9 cellular contexts compared by ENCODE assay signal in genomic region chr16:69848635-69849545, GRCh38.
DNase-seq lines count a peak whose midpoint lies in the region; ATAC-seq and TF ChIP-seq lines count a peak whose summit lies in the region.
"Had no signal": no experiment of that assay in that cellular context is flagged by ENCODE, and none has a peak within 500 bp of the region (broad histone marks: within the 10 kb centered on the region; RNA-seq: fewer than 3 reads in every experiment).

No MANE protein-coding gene starts in this region.

- ATAC-seq in GM18873 (IDR thresholded peaks at IDR 0.05; ENCODE audit: low FRiP score, unreplicated experiment), result no peak

- peak overlapping the region; percentile 1 for H3K4me3 ChIP-seq in skeletal muscle cell (ENCODE audit: low read depth, low read length)

- no peak overlapping the region for H3K4me3 Mint-ChIP-seq in MCF 10A (ENCODE audit: unreplicated experiment)

- TF ChIP-seq CTCF in MCF 10A (IDR thresholded peaks at IDR 0.05; ENCODE audit: unreplicated experiment), result no peak

- POLR2A ChIA-PET in MCF 10A (lab: Yijun Ruan, JAX), result interaction anchor here (0.5 to 1.3 kb wide), 4 partner anchors 21 to 175 kb away, joined by 3 to 4 read pairs (median 3); no protein-coding TSS in a partner anchor

- DNase-seq in GM04504 (ENCODE audit: low read depth), result peak; percentile 85
- peak; percentile 75 for DNase-seq in MCF 10A (ENCODE audit: unreplicated experiment)
- peak in 36 of 51 donors; percentile 3 to 77 (median 30) for DNase-seq in hypothalamus (lab: John Stamatoyannopoulos, UW)
- DNase-seq in skeletal muscle cell (ENCODE audit: low read depth), result peak; percentile 83
- no peak for DNase-seq in stimulated activated CD4-positive, alpha-beta T cell treated with anti-CD3 and anti-CD28 coated beads, Interleukin-2, amount 100 ng/mL, for 24 hours
- DNase-seq in NCI-H510A (lab: John Stamatoyannopoulos, UW), result no peak
- DNase-seq in NCI-H2107 treated with DMSO at 0.1 percent for 48 hours (lab: John Stamatoyannopoulos, UW; ENCODE audit: unreplicated experiment), result no peak
- DNase-seq: stimulated activated CD4-positive, alpha-beta T cell treated with anti-CD3 and anti-CD28 coated beads, Interleukin-15, amount 100 ng/mL, for 24 hours had no signal

- peaks cover 12% of the 10 kb centered on the region for H3K36me3 Mint-ChIP-seq in MCF 10A (ENCODE audit: insufficient read depth, unreplicated experiment)

- no TSS peak for BruUV-seq in MCF 10A (replicated peaks; lab: Mats Ljungman, UMichigan)

- H3K27me3 Mint-ChIP-seq in MCF 10A (ENCODE audit: insufficient read depth, unreplicated experiment), result no peaks in the 10 kb centered on the region

- intact Hi-C loops in MCF 10A (cut with micrococcal nuclease), result no loop called here

- H3K27ac Mint-ChIP-seq in MCF 10A (ENCODE audit: low read depth, unreplicated experiment), result peak overlapping the region; percentile 46

- no peaks in the 10 kb centered on the region for H3K9me3 Mint-ChIP-seq in MCF 10A (ENCODE audit: unreplicated experiment)

- CTCF ChIA-PET in MCF 10A (lab: Yijun Ruan, JAX), result interaction anchor here (0.6 to 1.2 kb wide), 5 partner anchors 9 to 82 kb away, joined by 3 to 4 read pairs (median 3); no protein-coding TSS in a partner anchor

- H3K4me1 Mint-ChIP-seq in MCF 10A (ENCODE audit: insufficient read depth, unreplicated experiment), result peaks cover 7% of the 10 kb centered on the region

Comparison
In these comparisons a context has a peak if more than half of its experiments do, and no peak if none do; other contexts are left out.
1. DNase-seq: peak in GM04504 (single experiment), MCF 10A (single experiment), hypothalamus (36 of 51) and skeletal muscle cell (single experiment); none in stimulated activated CD4-positive, alpha-beta T cell treated with anti-CD3 and anti-CD28 coated beads, Interleukin-2, amount 100 ng/mL, for 24 hours (0 of 2), NCI-H510A (single experiment) and NCI-H2107 treated with DMSO at 0.1 percent for 48 hours (single experiment).